In genomic region chr20:59993736-59994484, GRCh38 we compare ENCODE assay signal across 16 cellular contexts. TPM values are rescaled to one million over a fixed set of nuclear protein-coding genes. Genes with fewer than 3 reads are reported as not detected.
A peak's percentile ranks its signal among the peaks of the same experiment; 100 is the strongest.
DNase-seq lines count a peak whose midpoint lies in the region; ATAC-seq and TF ChIP-seq lines count a peak whose summit lies in the region.
"Had no signal": no experiment of that assay in that cellular context is flagged by ENCODE, and none has a peak within 500 bp of the region (broad histone marks: within the 10 kb centered on the region; RNA-seq: fewer than 3 reads in every experiment).

No MANE protein-coding gene starts in this region.

- no peak for TF ChIP-seq POLR2A in ovary (IDR thresholded peaks at IDR 0.05)

- H3K27ac ChIP-seq in hepatocyte (peak overlapping the region; percentile 31), ovary (no peak overlapping the region)
- H3K27ac ChIP-seq: uterus had no signal

- peak overlapping the region; percentile 33 for H3K4me3 ChIP-seq in NT2/D1 (ENCODE audit: insufficient read length, low read depth)
- no peak overlapping the region for H3K4me3 ChIP-seq in hepatocyte
- no peak overlapping the region for H3K4me3 ChIP-seq in ovary
- H3K4me3 ChIP-seq: uterus had no signal

- no peaks in the 10 kb centered on the region for H4K20me1 ChIP-seq in hepatocyte (ENCODE audit: insufficient read depth, poor library complexity, severe bottlenecking)

- peak overlapping the region; percentile 74 for H3K4me2 ChIP-seq in hepatocyte

- H3K27me3 ChIP-seq in NT2/D1 (ENCODE audit: insufficient read depth, insufficient read length) (no peaks in the 10 kb centered on the region), hepatocyte (no peaks in the 10 kb centered on the region), ovary (no peaks in the 10 kb centered on the region)
- H3K27me3 ChIP-seq: uterus had no signal

- no peak for ATAC-seq in HG03457 (IDR thresholded peaks at IDR 0.05; ENCODE audit: unreplicated experiment)

- H3K9me3 Mint-ChIP-seq in neural crest cell = no peaks in the 10 kb centered on the region

- 20% methylated on average over 19 of the region's 19 CpGs for WGBS in hepatocyte (ENCODE audit: low lambda C conversion rate, missing lambda C conversion rate)
- 33 to 36% (median 33%) methylated on average over 19 of the region's 19 CpGs for WGBS in ovary, 3 donors

- intact Hi-C loops in ovary (cut with DNase I) = no loop called here

- TF ChIP-seq EP300 in ovary (IDR thresholded peaks at IDR 0.05) = no peak

- peak overlapping the region; percentile 21 for H3K27ac Mint-ChIP-seq in neural crest cell (ENCODE audit: unreplicated experiment)
- H3K27ac Mint-ChIP-seq: naive B cell had no signal

- H3K9me2 ChIP-seq in hepatocyte (replicated peaks; ENCODE audit: insufficient read depth) = no peaks in the 10 kb centered on the region

- H3K79me2 ChIP-seq in hepatocyte = no peaks in the 10 kb centered on the region

- H3K9me3 ChIP-seq in NT2/D1 (ENCODE audit: insufficient read depth, low read length) = no peaks in the 10 kb centered on the region
- no peaks in the 10 kb centered on the region for H3K9me3 ChIP-seq in hepatocyte (ENCODE audit: low read depth)
- H3K9me3 ChIP-seq in ovary = no peaks in the 10 kb centered on the region
- H3K9me3 ChIP-seq: uterus had no signal

- H3K4me3 Mint-ChIP-seq in neural crest cell = peak overlapping the region; percentile 65

- H2AFZ ChIP-seq in hepatocyte = peak overlapping the region; percentile 33

- H3K36me3 Mint-ChIP-seq in neural crest cell (ENCODE audit: low read depth) = no peaks in the 10 kb centered on the region

- peak; percentile 48 for DNase-seq in GDM1 (lab: John Stamatoyannopoulos, UW)
- peak; percentile 15 for DNase-seq in NT2/D1 (ENCODE audit: low read depth, low spot score)
- no peak for DNase-seq in hepatocyte (ENCODE audit: low spot score)
- DNase-seq in neural crest cell (ENCODE audit: low read depth, low spot score) = no peak
- no peak for DNase-seq in stimulated activated CD4-positive, alpha-beta T cell treated with anti-CD3 and anti-CD28 coated beads, Interleukin-15, amount 100 ng/mL, for 24 hours
- no peak for DNase-seq in AG08395 (ENCODE audit: low spot score)
- no peak for DNase-seq in ovary
- DNase-seq: activated CD4-positive, alpha-beta T cell treated with anti-CD3 and anti-CD28 coated beads for 1 hour; activated naive CD4-positive, alpha-beta T cell treated with Interleukin-2 at 50 U/mL for 16 hours; AML-193; naive B cell; NCI-H1092; RPMI8226; stimulated activated CD4-positive, alpha-beta T cell treated with anti-CD3 and anti-CD28 coated beads, Interleukin-4, amount 100 ng/mL, for 24 hours had no signal

- H3K36me3 ChIP-seq in NT2/D1 (ENCODE audit: insufficient read depth, insufficient read length, low read length) (no peaks in the 10 kb centered on the region), hepatocyte (replicated peaks; ENCODE audit: insufficient read depth, low read depth) (no peaks in the 10 kb centered on the region), ovary (no peaks in the 10 kb centered on the region)
- H3K36me3 ChIP-seq: uterus had no signal

- peaks cover 10% of the 10 kb centered on the region for H3K4me1 Mint-ChIP-seq in neural crest cell
- H3K4me1 Mint-ChIP-seq: naive B cell had no signal

- TF ChIP-seq CTCF in hepatocyte (IDR thresholded peaks at IDR 0.05; ENCODE audit: poor library complexity) (no peak), neural crest cell (conservative IDR thresholded peaks at IDR 0.05) (no peak), ovary (IDR thresholded peaks at IDR 0.05) (no peak)

- H3K27me3 Mint-ChIP-seq in neural crest cell (ENCODE audit: low read depth) = peaks cover 7% of the 10 kb centered on the region

- H3K4me1 ChIP-seq in NT2/D1 (ENCODE audit: insufficient read depth, insufficient read length) (peaks cover 8% of the 10 kb centered on the region), hepatocyte (ENCODE audit: insufficient read depth) (peaks cover 5% of the 10 kb centered on the region), ovary (ENCODE audit: insufficient read depth) (no peaks in the 10 kb centered on the region)
- H3K4me1 ChIP-seq: uterus had no signal

- peak overlapping the region; percentile 44 for H3K9ac ChIP-seq in NT2/D1 (ENCODE audit: insufficient read length, low read depth)

RNA-seq across cellular contexts. Expression of gene CDH26, which starts 35.7 kb away (rescaled TPM):
- 0.88 and 2.2 TPM in 2 replicates for total RNA-seq in hepatocyte
- polyA plus RNA-seq in hepatocyte = 0.96 and 2.3 TPM in 2 replicates
- 0.86 and 0.89 TPM in 2 replicates for total RNA-seq in neural crest cell
- total RNA-seq in ovary = under 1 TPM; 0.12 to 0.84 (median 0.41) TPM
- polyA plus RNA-seq in ovary = under 1 TPM; 0.22 to 0.52 TPM

RNA-seq across cellular contexts. Expression of gene FAM217B, which starts 53.7 kb away (rescaled TPM):
- total RNA-seq in hepatocyte (10.9 and 14.7 TPM in 2 replicates), neural crest cell (47.9 and 49.9 TPM in 2 replicates), ovary (10 to 100 TPM in 3 of 7 donors, 1 to 10 TPM in 4; 3.7 to 16.7 (median 9.4) TPM)
- polyA plus RNA-seq in hepatocyte (15.2 and 15.3 TPM in 2 replicates), ovary (10 to 100 TPM in 1 of 2 donors, 1 to 10 TPM in 1; 5.2 to 12.0 TPM)

RNA-seq across cellular contexts. Expression of gene PPP1R3D, which starts 53.8 kb away (rescaled TPM):
- total RNA-seq in hepatocyte (6.1 and 7.0 TPM in 2 replicates), neural crest cell (7.0 and 7.9 TPM in 2 replicates), ovary (1 to 10 TPM; 4.7 to 8.2 (median 6.0) TPM)
- polyA plus RNA-seq in hepatocyte (3.2 and 3.4 TPM in 2 replicates), ovary (1 to 10 TPM; 4.1 to 9.8 TPM)

Comparison
In these comparisons a context has a peak if more than half of its experiments do, and no peak if none do; other contexts are left out.
1. DNase-seq: peak in GDM1 (single experiment) and NT2/D1 (single experiment); none in hepatocyte (single experiment), neural crest cell (single experiment), stimulated activated CD4-positive, alpha-beta T cell treated with anti-CD3 and anti-CD28 coated beads, Interleukin-15, amount 100 ng/mL, for 24 hours (single experiment), AG08395 (single experiment) and ovary (0 of 5).